In genomic region chr4:152696764-152697250, GRCh38 we compare ENCODE assay signal across 9 cellular contexts. TPM values are rescaled to one million over a fixed set of nuclear protein-coding genes. Genes with fewer than 3 reads are reported as not detected.
DNase-seq lines count a peak whose midpoint lies in the region; ATAC-seq and TF ChIP-seq lines count a peak whose summit lies in the region.
"Had no signal": no experiment of that assay in that cellular context is flagged by ENCODE, and none has a peak within 500 bp of the region (broad histone marks: within the 10 kb centered on the region; RNA-seq: fewer than 3 reads in every experiment).

No MANE protein-coding gene starts in this region.

- CTCF ChIA-PET in PC-3 (lab: Charles Lee), result no interaction called here

- no peaks in the 10 kb centered on the region for H3K79me2 ChIP-seq in PC-3 (ENCODE audit: low read length)
- no peaks in the 10 kb centered on the region for H3K79me2 ChIP-seq in osteoblast (ENCODE audit: insufficient read depth, low read length)

- DNase-seq in PC-3 (peak; percentile 82), astrocyte of the hippocampus (ENCODE audit: low read depth, low spot score) (peak; percentile 92), osteoblast (ENCODE audit: insufficient read length, low spot score, missing footprints) (peak; percentile 70), NCI-H2029 (lab: John Stamatoyannopoulos, UW) (no peak), testis (no peak), vagina (ENCODE audit: extremely low spot score in 2 of 2) (no peak)

- peak overlapping the region; percentile 27; the same call in 1 of the 2 replicates for H3K4me3 ChIP-seq in PC-3 (ENCODE audit: low read length)
- no peak overlapping the region for H3K4me3 ChIP-seq in osteoblast (ENCODE audit: insufficient read depth, low read length)
- H3K4me3 ChIP-seq in testis, result no peak overlapping the region
- H3K4me3 ChIP-seq in vagina, result no peak overlapping the region
- H3K4me3 ChIP-seq: lung had no signal

- H3K27me3 ChIP-seq in PC-3 (ENCODE audit: low read length) (no peaks in the 10 kb centered on the region), osteoblast (ENCODE audit: insufficient read depth, low read length) (peaks cover 12% of the 10 kb centered on the region), testis (no peaks in the 10 kb centered on the region), vagina (no peaks in the 10 kb centered on the region)

- H3K27ac ChIP-seq in PC-3 (ENCODE audit: low read length) (peak overlapping the region; percentile 87), osteoblast (ENCODE audit: low read depth, low read length) (no peak overlapping the region), testis (no peak overlapping the region), vagina (no peak overlapping the region)

- H3K9ac ChIP-seq in PC-3 (ENCODE audit: low read length), result peak overlapping the region; percentile 41; the same call in 1 of the 2 replicates

- TF ChIP-seq POLR2A in testis (IDR thresholded peaks at IDR 0.05) (no peak), vagina (IDR thresholded peaks at IDR 0.05) (no peak)

- intact Hi-C loops in PC-3 (cut with micrococcal nuclease), result no loop called here
- intact Hi-C loops in testis (cut with DNase I; ENCODE audit: low total_unique reads), result no loop called here
- intact Hi-C loops in vagina (cut with DNase I), result no loop called here

- no TSS peak for BruUV-seq in PC-3 (replicated peaks; lab: Mats Ljungman, UMichigan)

- H3K9me3 ChIP-seq in PC-3 (ENCODE audit: low read length) (no peaks in the 10 kb centered on the region), osteoblast (ENCODE audit: low read depth, low read length) (no peaks in the 10 kb centered on the region), testis (no peaks in the 10 kb centered on the region), vagina (no peaks in the 10 kb centered on the region)

- H3F3A ChIP-seq in PC-3 (ENCODE audit: low read length, unreplicated experiment), result no peaks in the 10 kb centered on the region

- H4K20me1 ChIP-seq in PC-3 (ENCODE audit: low read length) (no peaks in the 10 kb centered on the region), osteoblast (ENCODE audit: insufficient read depth, low read length) (no peaks in the 10 kb centered on the region)

- no peaks in the 10 kb centered on the region for H3K36me3 ChIP-seq in PC-3 (ENCODE audit: low read depth, low read length)
- no peaks in the 10 kb centered on the region for H3K36me3 ChIP-seq in osteoblast (ENCODE audit: insufficient read depth, low read length)
- H3K36me3 ChIP-seq in testis (ENCODE audit: low read depth, missing control alignments), result no peaks in the 10 kb centered on the region
- no peaks in the 10 kb centered on the region for H3K36me3 ChIP-seq in vagina

- TF ChIP-seq CTCF in PC-3 (conservative IDR thresholded peaks at IDR 0.05; ENCODE audit: low read depth, low read length) (no peak), osteoblast (IDR thresholded peaks at IDR 0.05; ENCODE audit: extremely low read depth, low read depth, low read length) (no peak), testis (IDR thresholded peaks at IDR 0.05) (no peak), vagina (IDR thresholded peaks at IDR 0.05) (no peak)

- POLR2A ChIA-PET in PC-3 (lab: Charles Lee; ENCODE audit: unreplicated experiment), result no interaction called here

- ATAC-seq in GM18508 (IDR thresholded peaks at IDR 0.05; ENCODE audit: insufficient read depth, unreplicated experiment) (peak; percentile 98), HG02610 (IDR thresholded peaks at IDR 0.05; ENCODE audit: unreplicated experiment) (peak; percentile 98), PC-3 (peak; percentile 97)

- H3K4me2 ChIP-seq in PC-3 (ENCODE audit: low read length) (peak overlapping the region; percentile 77), osteoblast (ENCODE audit: insufficient read depth, low read length) (no peak overlapping the region)

- H3K4me1 ChIP-seq in PC-3 (ENCODE audit: insufficient read depth, low read length) (peaks cover 15% of the 10 kb centered on the region), osteoblast (ENCODE audit: insufficient read depth, low read length) (no peaks in the 10 kb centered on the region), testis (no peaks in the 10 kb centered on the region), vagina (peaks cover 6% of the 10 kb centered on the region)

- H3K9me2 ChIP-seq in PC-3 (replicated peaks; ENCODE audit: low read length), result no peaks in the 10 kb centered on the region

- H2AFZ ChIP-seq in PC-3 (ENCODE audit: low read length) (no peak overlapping the region), osteoblast (ENCODE audit: low read length) (no peak overlapping the region)

- WGBS in testis, 2 donors, result 35 to 56% methylated on average over 5 of the region's 5 CpGs

RNA-seq across cellular contexts. Expression of gene TMEM154, which starts 17.0 kb away (rescaled TPM):
- total RNA-seq in PC-3 (2014; rRNA removed) (3.6 and 8.1 TPM in 2 replicates), osteoblast (1.8 and 2.9 TPM in 2 replicates), testis (under 1 TPM; 0.56 to 0.63 TPM), vagina (33.1 TPM)
- polyA plus RNA-seq in testis (ENCODE audit: insufficient read depth, low read depth, low replicate concordance), result 0.57 TPM

Comparison
In these comparisons a context has a peak if more than half of its experiments do, and no peak if none do; other contexts are left out.
1. DNase-seq: peak in PC-3 (single experiment), astrocyte of the hippocampus (single experiment) and osteoblast (single experiment); none in NCI-H2029 (single experiment), testis (single experiment) and vagina (0 of 2).
2. Peak in every context shown above with its lines, with median percentiles within 50 percentile points of each other: ATAC-seq.